ENCODE assay signal across 8 cellular contexts in genomic region chr15:22838292-22839042, GRCh38. TPM values are rescaled to one million over a fixed set of nuclear protein-coding genes. Genes with fewer than 3 reads are reported as not detected.
DNase-seq lines count a peak whose midpoint lies in the region; ATAC-seq and TF ChIP-seq lines count a peak whose summit lies in the region.

Gene NIPA2 (plus strand): TSS chr15:22838666. CDS start chr15:22851732, 13,066 bp downstream.

- no peaks in the 10 kb centered on the region for H3K9me3 Mint-ChIP-seq in activated CD4-positive, alpha-beta T cell treated with anti-CD3 and anti-CD28 coated beads for 36 hours (ENCODE audit: low read depth)

- H3K36me3 Mint-ChIP-seq in activated CD4-positive, alpha-beta T cell treated with anti-CD3 and anti-CD28 coated beads for 36 hours (ENCODE audit: low read depth) = peaks cover 22% of the 10 kb centered on the region

- peak; percentile 80 for ATAC-seq in HG03442 (IDR thresholded peaks at IDR 0.05; ENCODE audit: unreplicated experiment)
- ATAC-seq in activated CD4-positive, alpha-beta T cell treated with anti-CD3 and anti-CD28 coated beads for 36 hours = peak; percentile 96

- no peaks in the 10 kb centered on the region for H3K27me3 Mint-ChIP-seq in activated CD4-positive, alpha-beta T cell treated with anti-CD3 and anti-CD28 coated beads for 36 hours

- DNase-seq in Ammon's horn (ENCODE audit: low spot score) (peak; percentile 97), GM19238 (ENCODE audit: insufficient read length, low spot score) (peak; percentile 89), NCI-H524 (lab: John Stamatoyannopoulos, UW) (peak; percentile 96 to 99), choroid plexus epithelial cell (ENCODE audit: low read depth) (peak; percentile 99), kidney glomerular epithelial cell (lab: John Stamatoyannopoulos, UW) (peak; percentile 93)
- peak; percentile 99 for DNase-seq in activated CD4-positive, alpha-beta T cell treated with anti-CD3 and anti-CD28 coated beads for 36 hours
- DNase-seq in stimulated activated CD4-positive, alpha-beta T cell treated with anti-CD3 and anti-CD28 coated beads, Interleukin-1b, Interleukin-23, amount 100 ng/mL, for 1 hour (ENCODE audit: low read depth in 2 of 2) = peak; percentile 98

- TF ChIP-seq CTCF in choroid plexus epithelial cell (conservative IDR thresholded peaks at IDR 0.05; ENCODE audit: low read depth, low read length) = no peak

- H3K4me1 Mint-ChIP-seq in activated CD4-positive, alpha-beta T cell treated with anti-CD3 and anti-CD28 coated beads for 36 hours = peaks cover 29% of the 10 kb centered on the region

- POLR2A ChIA-PET in activated CD4-positive, alpha-beta T cell treated with anti-CD3 and anti-CD28 coated beads for 36 hours (lab: Charles Lee) = interaction anchor here (1.0 kb wide), 1 partner anchor 13 kb away, joined by 3 read pairs; no protein-coding TSS in a partner anchor

- H3K4me3 Mint-ChIP-seq in activated CD4-positive, alpha-beta T cell treated with anti-CD3 and anti-CD28 coated beads for 36 hours = peak within 1 kb of the TSS; percentile 96

- CTCF ChIA-PET in activated CD4-positive, alpha-beta T cell treated with anti-CD3 and anti-CD28 coated beads for 36 hours (lab: Charles Lee) = no interaction called here

- H3K27ac Mint-ChIP-seq in activated CD4-positive, alpha-beta T cell treated with anti-CD3 and anti-CD28 coated beads for 36 hours = peak within 1 kb of the TSS; percentile 98

- intact Hi-C loops in activated CD4-positive, alpha-beta T cell treated with anti-CD3 and anti-CD28 coated beads for 36 hours (cut with DNase I, micrococcal nuclease) = loop anchor here (1.0 to 5.0 kb wide), 5 partner anchors 41 to 201 kb away; partner anchors contain the start of genes NIPA1 (in 2 of the 2) and TUBGCP5 (in 2 of the 2)

- H3K4me3 ChIP-seq in choroid plexus epithelial cell (ENCODE audit: low read depth, low read length) = peak within 1 kb of the TSS; percentile 87

RNA-seq across cellular contexts. Expression of gene NIPA2, which starts in this region (rescaled TPM):
- total RNA-seq in activated CD4-positive, alpha-beta T cell treated with anti-CD3 and anti-CD28 coated beads for 36 hours = 10 to 100 TPM; 42.6 to 61.4 TPM

Comparison
In these comparisons a context has a peak if more than half of its experiments do, and no peak if none do; other contexts are left out.
1. Peak in every context shown above with its lines: DNase-seq, ATAC-seq and H3K4me3 ChIP-seq.